ENCODE assay signal across 16 cellular contexts in the genomic region with DNA sequence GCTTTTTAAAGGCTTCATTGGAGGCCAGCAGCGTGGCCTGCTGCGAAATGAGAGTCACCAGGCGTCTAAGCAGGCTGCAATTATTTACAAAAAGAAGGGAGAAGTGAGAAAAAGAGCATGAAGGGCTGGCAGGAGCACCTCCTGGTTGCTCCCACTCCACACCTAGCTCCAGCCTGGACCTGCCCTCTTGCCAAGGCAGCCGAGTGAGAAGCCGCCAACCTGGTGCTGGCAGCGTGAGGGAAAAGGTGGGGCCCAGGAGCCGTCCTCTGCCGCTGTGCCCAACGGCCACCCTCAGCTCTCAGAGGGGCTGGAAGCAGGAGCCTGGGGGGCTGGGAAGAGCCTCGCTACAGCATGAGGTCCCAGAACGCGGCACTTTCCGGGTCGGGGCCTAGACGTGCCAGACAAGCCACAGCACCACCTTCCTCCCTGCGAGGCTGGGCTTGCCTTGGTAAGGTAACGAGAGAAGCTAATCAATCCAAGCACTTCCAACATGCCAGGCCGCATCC. TPM values are rescaled to one million over a fixed set of nuclear protein-coding genes. Genes with fewer than 3 reads are reported as not detected.
"Had no signal": no experiment of that assay in that cellular context is flagged by ENCODE, and none has a peak within 500 bp of the region (broad histone marks: within the 10 kb centered on the region; RNA-seq: fewer than 3 reads in every experiment).

No MANE protein-coding gene starts in this region.

- H3K4me1 ChIP-seq: lower lobe of right lung, neural progenitor cell had no signal

- H3K9ac ChIP-seq: neural progenitor cell had no signal

- ATAC-seq: activated naive CD8-positive, alpha-beta T cell treated with anti-CD3 and anti-CD28 coated beads, Interleukin-2, amount 50 U/mL, for 24 hours; effector memory CD8-positive, alpha-beta T cell; stimulated activated naive B cell treated with anti-CD40 and anti-IgM and Interleukin-4, amounts not matched to agents 10 μg/mL and 1 μg/mL and 100 μg/mL, for 72 hours had no signal

- H3K27me3 ChIP-seq: neural progenitor cell had no signal

- H3K27ac ChIP-seq: lower lobe of right lung, neural progenitor cell had no signal

- H3K36me3 ChIP-seq: neural progenitor cell had no signal

- H3K9me3 ChIP-seq: lower lobe of right lung had no signal

- H3K4me3 ChIP-seq: lower lobe of right lung, neural progenitor cell had no signal

- DNase-seq: activated CD4-positive, alpha-beta T cell treated with anti-CD3 and anti-CD28 coated beads, Interleukin-2, amount 10 ng/mL, durations not matched to agents 7 days and 5 days; activated naive CD4-positive, alpha-beta T cell treated with anti-CD3 and anti-CD28 coated beads for 36 hours; activated naive CD8-positive, alpha-beta T cell treated with anti-CD3 and anti-CD28 coated beads, Interleukin-2, amount 50 U/mL, for 24 hours; aorta; dermis blood vessel endothelial cell; effector memory CD8-positive, alpha-beta T cell; glutamatergic neuron; lower lobe of right lung; stimulated activated CD4-positive, alpha-beta T cell treated with anti-CD3 and anti-CD28 coated beads, Interleukin-2, amount 100 ng/mL, for 48 hours; stimulated activated naive B cell treated with anti-CD40 and anti-IgM and Interleukin-4, amounts not matched to agents 10 μg/mL and 1 μg/mL and 100 μg/mL, for 72 hours; trophoblast cell had no signal

RNA-seq across cellular contexts. Expression of a gene that starts 30.5 kb away (rescaled TPM):
- total RNA-seq: activated CD4-positive, alpha-beta T cell treated with anti-CD3 and anti-CD28 coated beads, Interleukin-2, amount 10 ng/mL, durations not matched to agents 7 days and 5 days; activated T-helper 1 cell treated with anti-CD3 and anti-CD28 coated beads, Interleukin-12 subunit alpha, Interleukin-12 subunit beta, Interleukin-2, Interleukin-4 antibody, amounts not matched to agents 30 ng/mL and 10 ng/mL and 1 ng/mL, durations not matched to agents 14 hours and 24 hours and 36 hours; dermis blood vessel endothelial cell; lower lobe of right lung had no signal

RNA-seq across cellular contexts. Expression of a gene that starts 57.1 kb away (rescaled TPM):
- total RNA-seq: activated CD4-positive, alpha-beta T cell treated with anti-CD3 and anti-CD28 coated beads, Interleukin-2, amount 10 ng/mL, durations not matched to agents 7 days and 5 days; aorta; chondrocyte; fibroblast of villous mesenchyme; lower lobe of right lung; myocyte had no signal
- polyA plus RNA-seq: aorta had no signal
